ENCODE assay signal across 8 cellular contexts in genomic region chr17:10295728-10296343, GRCh38.
DNase-seq lines count a peak whose midpoint lies in the region; ATAC-seq, FAIRE-seq and TF ChIP-seq lines count a peak whose summit lies in the region.

No MANE protein-coding gene starts in this region.

- no peaks in the 10 kb centered on the region; the same call in 1 of the 2 replicates for H3K27me3 ChIP-seq in MG63
- peaks cover 14% of the 10 kb centered on the region for H3K27me3 ChIP-seq in gastroesophageal sphincter
- no peaks in the 10 kb centered on the region for H3K27me3 ChIP-seq in prostate gland (replicated peaks; ENCODE audit: insufficient read depth)

- TF ChIP-seq CTCF in AG10803 (conservative IDR thresholded peaks at IDR 0.05; ENCODE audit: low read length) (peak; percentile 90), gastroesophageal sphincter (IDR thresholded peaks at IDR 0.05) (peak; percentile 26 to 61 (median 51)), prostate gland (IDR thresholded peaks at IDR 0.05) (peak in 3 of 4 experiments; percentile 61 to 74 (median 69))

- H3K4me1 ChIP-seq in gastroesophageal sphincter, result no peaks in the 10 kb centered on the region
- no peaks in the 10 kb centered on the region for H3K4me1 ChIP-seq in prostate gland (replicated peaks)

- WGBS in gastroesophageal sphincter (ENCODE audit: low coverage in 1 of 2), 2 donors, result 25 to 36% methylated on average over 4 to 5 of the region's 5 CpGs
- 25% methylated on average over 5 of the region's 5 CpGs for WGBS in prostate gland

- peaks cover 5% of the 10 kb centered on the region for H3K27me3 Mint-ChIP-seq in activated CD4-positive, alpha-beta memory T cell treated with anti-CD3 and anti-CD28 coated beads for 36 hours

- H3K36me3 Mint-ChIP-seq in activated CD4-positive, alpha-beta memory T cell treated with anti-CD3 and anti-CD28 coated beads for 36 hours, result no peaks in the 10 kb centered on the region

- no peak overlapping the region for H3K4me3 ChIP-seq in AG10803 (ENCODE audit: low read length)
- H3K4me3 ChIP-seq in MG63, result no peak overlapping the region
- H3K4me3 ChIP-seq in gastroesophageal sphincter, result no peak overlapping the region
- H3K4me3 ChIP-seq in prostate gland, result no peak overlapping the region

- no peak for TF ChIP-seq EP300 in gastroesophageal sphincter (IDR thresholded peaks at IDR 0.05)

- H3K27ac ChIP-seq in gastroesophageal sphincter, result no peak overlapping the region
- no peak overlapping the region for H3K27ac ChIP-seq in prostate gland

- POLR2A ChIA-PET in activated CD4-positive, alpha-beta memory T cell treated with anti-CD3 and anti-CD28 coated beads for 36 hours (lab: Charles Lee), result interaction anchor here (0.5 kb wide), 1 partner anchor 1887 kb away, joined by 8 read pairs; no protein-coding TSS in a partner anchor

- no peaks in the 10 kb centered on the region for H3K9me3 Mint-ChIP-seq in activated CD4-positive, alpha-beta memory T cell treated with anti-CD3 and anti-CD28 coated beads for 36 hours

- CTCF ChIA-PET in activated CD4-positive, alpha-beta memory T cell treated with anti-CD3 and anti-CD28 coated beads for 36 hours (lab: Charles Lee), result interaction anchor here (0.7 to 1.3 kb wide), 4 partner anchors 12 to 321 kb away, joined by 3 to 5 read pairs (median 4); no protein-coding TSS in a partner anchor

- no peak overlapping the region for H3K27ac Mint-ChIP-seq in activated CD4-positive, alpha-beta memory T cell treated with anti-CD3 and anti-CD28 coated beads for 36 hours

- ATAC-seq in gastroesophageal sphincter, result peak; percentile 58
- no peak for ATAC-seq in GM18873 (IDR thresholded peaks at IDR 0.05; ENCODE audit: low FRiP score, unreplicated experiment)
- ATAC-seq in HG02970 (IDR thresholded peaks at IDR 0.05; ENCODE audit: low FRiP score, unreplicated experiment), result no peak

- intact Hi-C loops in activated CD4-positive, alpha-beta memory T cell treated with anti-CD3 and anti-CD28 coated beads for 36 hours (cut with micrococcal nuclease), result loop anchor here (10.0 kb wide), 1 partner anchor 319 kb away; no protein-coding TSS in a partner anchor
- intact Hi-C loops in prostate gland (cut with DNase I), result no loop called here

- no peak overlapping the region for H3K4me3 Mint-ChIP-seq in activated CD4-positive, alpha-beta memory T cell treated with anti-CD3 and anti-CD28 coated beads for 36 hours

- peak; percentile 73 for FAIRE-seq in GM12891 (lab: Jason Lieb, UNC)

- H3K4me1 Mint-ChIP-seq in activated CD4-positive, alpha-beta memory T cell treated with anti-CD3 and anti-CD28 coated beads for 36 hours (ENCODE audit: low read depth), result no peaks in the 10 kb centered on the region

- TF ChIP-seq POLR2A in GM12891 (IDR thresholded peaks at IDR 0.05; ENCODE audit: low read depth, low read length) (no peak), gastroesophageal sphincter (IDR thresholded peaks at IDR 0.05) (no peak), prostate gland (IDR thresholded peaks at IDR 0.05) (no peak)

- no peaks in the 10 kb centered on the region for H3K9me3 ChIP-seq in MG63
- H3K9me3 ChIP-seq in gastroesophageal sphincter, result no peaks in the 10 kb centered on the region
- no peaks in the 10 kb centered on the region for H3K9me3 ChIP-seq in prostate gland

- H3K36me3 ChIP-seq in MG63 (no peaks in the 10 kb centered on the region), gastroesophageal sphincter (no peaks in the 10 kb centered on the region), prostate gland (no peaks in the 10 kb centered on the region)

- peak; percentile 72 for DNase-seq in AG10803 (ENCODE audit: low read depth)
- peak; percentile 55 for DNase-seq in GM12891 (ENCODE audit: insufficient read length, low spot score)
- peak; percentile 62 for DNase-seq in MG63
- DNase-seq in activated CD4-positive, alpha-beta memory T cell treated with anti-CD3 and anti-CD28 coated beads for 36 hours, result peak; percentile 46
- DNase-seq in prostate gland (ENCODE audit: low spot score), result peak; percentile 27

TF ChIP-seq in GM12891, 5 proteins besides CTCF, POLR2A, EP300 and RAD21:
- TF ChIP-seq POU2F2 (IDR thresholded peaks at IDR 0.05; ENCODE audit: low read depth, low read length) (no peak), TAF1 (IDR thresholded peaks at IDR 0.05; ENCODE audit: low read depth, low read length) (no peak), PAX5 (IDR thresholded peaks at IDR 0.05; ENCODE audit: insufficient read depth, low read length, severe bottlenecking) (no peak), SPI1 (IDR thresholded peaks at IDR 0.05; ENCODE audit: low read depth, low read length) (no peak), POLR2AphosphoS5 (IDR thresholded peaks at IDR 0.05; ENCODE audit: low read depth, low read length) (no peak)
